In genomic region chr4:100908540-100908939, GRCh38 we compare ENCODE assay signal across 24 cellular contexts.
DNase-seq lines count a peak whose midpoint lies in the region; ATAC-seq, FAIRE-seq and TF ChIP-seq lines count a peak whose summit lies in the region.
"Had no signal": no experiment of that assay in that cellular context is flagged by ENCODE, and none has a peak within 500 bp of the region (broad histone marks: within the 10 kb centered on the region; RNA-seq: fewer than 3 reads in every experiment).

No MANE protein-coding gene starts in this region.

- FAIRE-seq in A549 (lab: Jason Lieb, UNC) = no peak
- FAIRE-seq: GM12878, GM12892 had no signal

- H3K4me2 ChIP-seq in A549 = no peak overlapping the region
- H3K4me2 ChIP-seq: BLaER1 had no signal

- no peaks in the 10 kb centered on the region for H3K4me1 Mint-ChIP-seq in activated naive CD8-positive, alpha-beta T cell treated with anti-CD3 and anti-CD28 coated beads, Interleukin-2, amount 50 U/mL, for 24 hours
- H3K4me1 Mint-ChIP-seq: CD14-positive monocyte had no signal

- no peak for DNase-seq in A549 (ENCODE audit: low read depth in 1 of 2, low spot score in 1 of 2)
- DNase-seq in activated naive CD8-positive, alpha-beta T cell treated with anti-CD3 and anti-CD28 coated beads, Interleukin-2, amount 50 U/mL, for 24 hours = no peak
- DNase-seq: ACHN; BE2C; C1 segment of cervical spinal cord; CD4-positive, alpha-beta memory T cell; CD4-positive, CD25-positive, alpha-beta regulatory T cell; CD8-positive, alpha-beta memory T cell; COR-L47; DMS 273 treated with DMSO at 0.1 percent for 48 hours; DMS153; DMS53; DMS79; DND-41; EL; GDM1 had no signal

- no peak for TF ChIP-seq RAD21 in A549 (conservative IDR thresholded peaks at IDR 0.05 in 1 of 2, IDR thresholded peaks at IDR 0.05 in 1 of 2)

- peak overlapping the region; percentile 61; the same call in 1 of the 2 replicates for H3K27ac ChIP-seq in 22Rv1
- no peak overlapping the region for H3K27ac ChIP-seq in A549
- H3K27ac ChIP-seq in VCaP = peak overlapping the region; percentile 56; the same call in 1 of the 2 replicates
- H3K27ac ChIP-seq: BLaER1 had no signal

- 95% methylated on average over 3 of the region's 3 CpGs for WGBS in A549 (ENCODE audit: missing lambda C conversion rate)

- TF ChIP-seq CTCF in 22Rv1 (IDR thresholded peaks at IDR 0.05) = no peak
- TF ChIP-seq CTCF in A549 (IDR thresholded peaks at IDR 0.05) = no peak
- TF ChIP-seq CTCF in VCaP (conservative IDR thresholded peaks at IDR 0.05) = no peak

- ATAC-seq in A549 (no peak), GM21423 (IDR thresholded peaks at IDR 0.05; ENCODE audit: unreplicated experiment) (no peak), GM18505 (IDR thresholded peaks at IDR 0.05; ENCODE audit: unreplicated experiment) (no peak)
- ATAC-seq in activated naive CD8-positive, alpha-beta T cell treated with anti-CD3 and anti-CD28 coated beads, Interleukin-2, amount 50 U/mL, for 24 hours = no peak
- ATAC-seq: GM12878 had no signal

- no peaks in the 10 kb centered on the region for H3K36me3 Mint-ChIP-seq in activated naive CD8-positive, alpha-beta T cell treated with anti-CD3 and anti-CD28 coated beads, Interleukin-2, amount 50 U/mL, for 24 hours (ENCODE audit: low read depth)
- H3K36me3 Mint-ChIP-seq: CD14-positive monocyte; CD4-positive, alpha-beta memory T cell; CD4-positive, CD25-positive, alpha-beta regulatory T cell; CD8-positive, alpha-beta memory T cell had no signal

- no peaks in the 10 kb centered on the region for H3K9me3 ChIP-seq in A549
- H3K9me3 ChIP-seq: BE2C, BLaER1 had no signal

- CTCF ChIA-PET in A549 (lab: Yijun Ruan, JAX) = no interaction called here

- no peak overlapping the region for H3K27ac Mint-ChIP-seq in activated naive CD8-positive, alpha-beta T cell treated with anti-CD3 and anti-CD28 coated beads, Interleukin-2, amount 50 U/mL, for 24 hours
- H3K27ac Mint-ChIP-seq: CD14-positive monocyte; CD4-positive, CD25-positive, alpha-beta regulatory T cell; CD8-positive, alpha-beta memory T cell had no signal

- no peaks in the 10 kb centered on the region for H3K27me3 Mint-ChIP-seq in activated naive CD8-positive, alpha-beta T cell treated with anti-CD3 and anti-CD28 coated beads, Interleukin-2, amount 50 U/mL, for 24 hours
- H3K27me3 Mint-ChIP-seq: CD8-positive, alpha-beta memory T cell had no signal

- POLR2A ChIA-PET in A549 (lab: Yijun Ruan, JAX) = no interaction called here

- TF ChIP-seq EP300 in A549 (IDR thresholded peaks at IDR 0.05) = no peak

- H3K9me3 Mint-ChIP-seq in activated naive CD8-positive, alpha-beta T cell treated with anti-CD3 and anti-CD28 coated beads, Interleukin-2, amount 50 U/mL, for 24 hours = no peaks in the 10 kb centered on the region
- H3K9me3 Mint-ChIP-seq: CD4-positive, alpha-beta memory T cell; CD8-positive, alpha-beta memory T cell had no signal

- H3K4me3 ChIP-seq in A549 = no peak overlapping the region
- H3K4me3 ChIP-seq: BLaER1, GM12878 had no signal

- TF ChIP-seq POLR2A in A549 (IDR thresholded peaks at IDR 0.05; ENCODE audit: low read length) (no peak), GM18505 (IDR thresholded peaks at IDR 0.05; ENCODE audit: borderline replicate concordance, extremely low read depth, insufficient read depth, insufficient read length) (no peak)

- no peaks in the 10 kb centered on the region for H3K4me1 ChIP-seq in A549
- H3K4me1 ChIP-seq: BE2C had no signal

- H3K4me3 Mint-ChIP-seq in activated naive CD8-positive, alpha-beta T cell treated with anti-CD3 and anti-CD28 coated beads, Interleukin-2, amount 50 U/mL, for 24 hours = no peak overlapping the region
- H3K4me3 Mint-ChIP-seq: CD14-positive monocyte; CD4-positive, alpha-beta memory T cell; CD8-positive, alpha-beta memory T cell had no signal

TF ChIP-seq in A549, 52 proteins besides CTCF, POLR2A, EP300 and RAD21:
- TF ChIP-seq ATOH8 (CRISPR knock-in tag; IDR thresholded peaks at IDR 0.05; ENCODE audit: low read depth) = no peak
- 0 out of 2 replicates have a peak, but pooled peaks have one; percentile 40 for TF ChIP-seq HDAC2 (IDR thresholded peaks at IDR 0.05)

Comparison
In these comparisons a context has a peak if more than half of its experiments do, and no peak if none do; other contexts are left out.
1. H3K27ac ChIP-seq: peak in 22Rv1 (single experiment) and VCaP (single experiment); none in A549 (0 of 2).